6 cellular contexts compared by ENCODE assay signal in the genomic region with DNA sequence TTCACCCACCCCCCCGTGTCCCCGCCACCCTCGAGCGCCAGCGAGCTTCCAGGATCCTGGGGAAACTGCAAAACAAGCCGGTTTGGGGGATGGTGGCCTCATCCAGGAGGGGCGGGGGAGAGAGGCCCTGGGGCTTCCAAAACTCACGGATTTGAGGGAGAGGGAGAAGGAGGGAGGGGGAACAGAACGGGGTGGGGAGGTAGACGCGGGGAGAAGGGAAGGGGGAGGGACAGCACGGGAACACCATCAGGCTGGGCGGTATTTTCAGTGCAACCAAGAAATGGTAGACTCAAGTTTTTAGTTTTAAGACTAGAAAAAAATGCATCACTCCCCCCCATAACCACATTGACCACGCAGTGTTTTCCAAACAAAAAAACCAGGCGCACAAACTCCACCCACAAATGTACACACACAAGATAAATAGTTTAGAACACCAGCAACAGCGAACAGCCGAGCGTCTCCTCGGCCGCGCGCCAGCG. TPM values are rescaled to one million over a fixed set of nuclear protein-coding genes. Genes with fewer than 3 reads are reported as not detected.
DNase-seq lines count a peak whose midpoint lies in the region; ATAC-seq lines count a peak whose summit lies in the region.

No MANE protein-coding gene starts in this region.

- H3K9ac ChIP-seq in mucosa of stomach (ENCODE audit: low read length), result peak overlapping the region; percentile 59

- peaks cover 70% of the 10 kb centered on the region for H3K4me1 ChIP-seq in mucosa of stomach (ENCODE audit: control insufficient read depth, insufficient read depth, low read length)

- H3K36me3 ChIP-seq in H7 (replicated peaks; ENCODE audit: control insufficient read depth, insufficient read depth, low read length) (no peaks in the 10 kb centered on the region), mucosa of stomach (ENCODE audit: control insufficient read depth, insufficient read depth, low read length) (no peaks in the 10 kb centered on the region)

- H3K4me1 Mint-ChIP-seq in activated naive CD8-positive, alpha-beta T cell treated with anti-CD3 and anti-CD28 coated beads, Interleukin-2, amount 50 U/mL, for 24 hours, result peaks cover 27% of the 10 kb centered on the region

- peak overlapping the region; percentile 79 for H3K27ac Mint-ChIP-seq in activated naive CD8-positive, alpha-beta T cell treated with anti-CD3 and anti-CD28 coated beads, Interleukin-2, amount 50 U/mL, for 24 hours

- H3K4me3 ChIP-seq in H7 (ENCODE audit: insufficient read depth, low read depth, low read length), result peak overlapping the region; percentile 95
- H3K4me3 ChIP-seq in mucosa of stomach (ENCODE audit: low read length), result no peak overlapping the region

- H3K27me3 ChIP-seq in H7 (ENCODE audit: control insufficient read depth, insufficient read depth, low read length) (peaks cover 20% of the 10 kb centered on the region), mucosa of stomach (ENCODE audit: control insufficient read depth, insufficient read depth, low read length) (peaks cover 41% of the 10 kb centered on the region)

- no peaks in the 10 kb centered on the region for H3K9me3 ChIP-seq in mucosa of stomach (ENCODE audit: control insufficient read depth, low read length)

- H3K4me3 Mint-ChIP-seq in activated naive CD8-positive, alpha-beta T cell treated with anti-CD3 and anti-CD28 coated beads, Interleukin-2, amount 50 U/mL, for 24 hours, result peak overlapping the region; percentile 79

- DNase-seq in H7 (peak; percentile 92), SK-N-DZ (ENCODE audit: low spot score) (no peak)
- DNase-seq in activated naive CD8-positive, alpha-beta T cell treated with anti-CD3 and anti-CD28 coated beads, Interleukin-2, amount 50 U/mL, for 24 hours, result no peak
- no peak for DNase-seq in effector CD8-positive, alpha-beta T cell (lab: John Stamatoyannopoulos, UW)

- ATAC-seq in activated naive CD8-positive, alpha-beta T cell treated with anti-CD3 and anti-CD28 coated beads, Interleukin-2, amount 50 U/mL, for 24 hours, result no peak
- no peak for ATAC-seq in GM21526 (IDR thresholded peaks at IDR 0.05; ENCODE audit: low FRiP score, unreplicated experiment)

- H3K36me3 Mint-ChIP-seq in activated naive CD8-positive, alpha-beta T cell treated with anti-CD3 and anti-CD28 coated beads, Interleukin-2, amount 50 U/mL, for 24 hours (ENCODE audit: low read depth), result peaks cover 2% of the 10 kb centered on the region

- no peaks in the 10 kb centered on the region for H3K9me3 Mint-ChIP-seq in activated naive CD8-positive, alpha-beta T cell treated with anti-CD3 and anti-CD28 coated beads, Interleukin-2, amount 50 U/mL, for 24 hours

- H3K27me3 Mint-ChIP-seq in activated naive CD8-positive, alpha-beta T cell treated with anti-CD3 and anti-CD28 coated beads, Interleukin-2, amount 50 U/mL, for 24 hours, result peaks cover 26% of the 10 kb centered on the region

RNA-seq across cellular contexts. Expression of a gene that starts 1.4 kb away (rescaled TPM):
- total RNA-seq in H7 (2014; rRNA removed; shearing (Covaris generic)), result 27.7 and 34.8 TPM in 2 replicates
- 15.4 and 15.5 TPM in 2 replicates for polyA plus RNA-seq in SK-N-DZ (2014; cell fraction: cytosol; rRNA removed)
- polyA plus RNA-seq in SK-N-DZ (2014; cell fraction: nucleus; rRNA removed), result 10.1 and 13.2 TPM in 2 replicates

RNA-seq across cellular contexts. Expression of a gene that starts 23.1 kb away (rescaled TPM):
- total RNA-seq in H7 (2014; rRNA removed; shearing (Covaris generic)), result 21.3 and 23.2 TPM in 2 replicates
- 0.29 and 0.35 TPM in 2 replicates for polyA plus RNA-seq in SK-N-DZ (2014; cell fraction: cytosol; rRNA removed)
- 0.21 and 1.2 TPM in 2 replicates for polyA plus RNA-seq in SK-N-DZ (2014; cell fraction: nucleus; rRNA removed)

RNA-seq across cellular contexts. Expression of a gene that starts 45.5 kb away (rescaled TPM):
- total RNA-seq in H7 (2014; rRNA removed; shearing (Covaris generic)), result 112 and 121 TPM in 2 replicates
- polyA plus RNA-seq in SK-N-DZ (2014; cell fraction: cytosol; rRNA removed), result 116 TPM in 2 replicates
- polyA plus RNA-seq in SK-N-DZ (2014; cell fraction: nucleus; rRNA removed), result 73.0 and 86.4 TPM in 2 replicates

RNA-seq across cellular contexts. Expression of a gene that starts 49.6 kb away (rescaled TPM):
- not detected in 2 replicates for total RNA-seq in H7 (2014; rRNA removed; shearing (Covaris generic))
- not detected in 2 replicates for polyA plus RNA-seq in SK-N-DZ (2014; cell fraction: cytosol; rRNA removed)
- 0.70 and 1.4 TPM in 2 replicates for polyA plus RNA-seq in SK-N-DZ (2014; cell fraction: nucleus; rRNA removed)

RNA-seq across cellular contexts. Expression of a gene that starts 59.6 kb away (rescaled TPM):
- total RNA-seq in H7 (2014; rRNA removed; shearing (Covaris generic)), result 238 and 257 TPM in 2 replicates
- 521 and 591 TPM in 2 replicates for polyA plus RNA-seq in SK-N-DZ (2014; cell fraction: cytosol; rRNA removed)
- polyA plus RNA-seq in SK-N-DZ (2014; cell fraction: nucleus; rRNA removed), result 321 and 345 TPM in 2 replicates
